In genomic region chr10:102868976-102869289, GRCh38 we compare ENCODE assay signal across 9 cellular contexts. TPM values are rescaled to one million over a fixed set of nuclear protein-coding genes. Genes with fewer than 3 reads are reported as not detected.
DNase-seq lines count a peak whose midpoint lies in the region; ATAC-seq and TF ChIP-seq lines count a peak whose summit lies in the region.
"Had no signal": no experiment of that assay in that cellular context is flagged by ENCODE, and none has a peak within 500 bp of the region (broad histone marks: within the 10 kb centered on the region; RNA-seq: fewer than 3 reads in every experiment).

No MANE protein-coding gene starts in this region.

- 35 to 37% methylated on average over 6 of the region's 6 CpGs for WGBS in thyroid gland, 2 donors

- ATAC-seq in activated T-cell treated with anti-CD3 and anti-CD28 coated beads, Interleukin-2, amount 50 U/mL, for 4 hours = no peak
- no peak for ATAC-seq in activated naive CD8-positive, alpha-beta T cell treated with anti-CD3 and anti-CD28 coated beads, Interleukin-2, amount 10 ng/mL, durations not matched to agents 7 days and 5 days (ENCODE audit: low read depth)
- ATAC-seq in GM18505 (IDR thresholded peaks at IDR 0.05; ENCODE audit: unreplicated experiment) (no peak), GM21723 (IDR thresholded peaks at IDR 0.05; ENCODE audit: unreplicated experiment) (no peak)

- no peaks in the 10 kb centered on the region for H3K27me3 ChIP-seq in thyroid gland

- peaks cover 9% of the 10 kb centered on the region for H3K36me3 Mint-ChIP-seq in activated T-cell treated with anti-CD3 and anti-CD28 coated beads, Interleukin-2, amount 50 U/mL, for 4 hours (ENCODE audit: insufficient read depth)
- no peaks in the 10 kb centered on the region for H3K36me3 Mint-ChIP-seq in activated naive CD8-positive, alpha-beta T cell treated with anti-CD3 and anti-CD28 coated beads, Interleukin-2, amount 10 ng/mL, durations not matched to agents 7 days and 5 days

- intact Hi-C loops in thyroid gland (cut with DNase I) = no loop called here

- H3K4me3 Mint-ChIP-seq in activated T-cell treated with anti-CD3 and anti-CD28 coated beads, Interleukin-2, amount 50 U/mL, for 4 hours = peak overlapping the region; percentile 31
- H3K4me3 Mint-ChIP-seq in activated naive CD8-positive, alpha-beta T cell treated with anti-CD3 and anti-CD28 coated beads, Interleukin-2, amount 10 ng/mL, durations not matched to agents 7 days and 5 days = peak overlapping the region; percentile 82

- no peaks in the 10 kb centered on the region for H3K9me3 ChIP-seq in thyroid gland

- POLR2A ChIA-PET in activated naive CD8-positive, alpha-beta T cell treated with anti-CD3 and anti-CD28 coated beads, Interleukin-2, amount 10 ng/mL, durations not matched to agents 7 days and 5 days (lab: Charles Lee) = no interaction called here

- H3K9me3 Mint-ChIP-seq in activated T-cell treated with anti-CD3 and anti-CD28 coated beads, Interleukin-2, amount 50 U/mL, for 4 hours = no peaks in the 10 kb centered on the region
- H3K9me3 Mint-ChIP-seq in activated naive CD8-positive, alpha-beta T cell treated with anti-CD3 and anti-CD28 coated beads, Interleukin-2, amount 10 ng/mL, durations not matched to agents 7 days and 5 days = no peaks in the 10 kb centered on the region

- no peak overlapping the region for H3K27ac Mint-ChIP-seq in activated naive CD8-positive, alpha-beta T cell treated with anti-CD3 and anti-CD28 coated beads, Interleukin-2, amount 10 ng/mL, durations not matched to agents 7 days and 5 days

- H3K4me3 ChIP-seq in thyroid gland (replicated peaks in 1 of 3) = peak overlapping the region; percentile 17 to 49 (median 25)

- H3K4me1 Mint-ChIP-seq in activated T-cell treated with anti-CD3 and anti-CD28 coated beads, Interleukin-2, amount 50 U/mL, for 4 hours (ENCODE audit: low read depth) = peaks cover 9% of the 10 kb centered on the region
- peaks cover 13% of the 10 kb centered on the region for H3K4me1 Mint-ChIP-seq in activated naive CD8-positive, alpha-beta T cell treated with anti-CD3 and anti-CD28 coated beads, Interleukin-2, amount 10 ng/mL, durations not matched to agents 7 days and 5 days

- peak overlapping the region in 1 of 3 donors; percentile 18 for H3K27ac ChIP-seq in thyroid gland

- no peak for TF ChIP-seq POLR2A in thyroid gland (IDR thresholded peaks at IDR 0.05)
- no peak for TF ChIP-seq POLR2A in GM18505 (IDR thresholded peaks at IDR 0.05; ENCODE audit: borderline replicate concordance, extremely low read depth, insufficient read depth, insufficient read length)

- no peaks in the 10 kb centered on the region for H3K36me3 ChIP-seq in thyroid gland

- no peak for TF ChIP-seq CTCF in thyroid gland (IDR thresholded peaks at IDR 0.05)

- H3K4me1 ChIP-seq in thyroid gland = peaks cover 6 to 11% of the 10 kb centered on the region in 2 donors

- DNase-seq in activated T-cell treated with anti-CD3 and anti-CD28 coated beads, Interleukin-2, amount 50 U/mL, for 4 hours = no peak
- DNase-seq in activated T-cell treated with anti-CD3 and anti-CD28 coated beads, Interleukin-2, amount 50 U/mL, for 1 hour = no peak
- no peak for DNase-seq in activated naive CD8-positive, alpha-beta T cell treated with anti-CD3 and anti-CD28 coated beads, Interleukin-2, amount 10 ng/mL, durations not matched to agents 7 days and 5 days
- DNase-seq in left kidney (ENCODE audit: low read depth, low spot score) (peak; percentile 39), thyroid gland (no peak), GOT3 (lab: John Stamatoyannopoulos, UW) (no peak)

- peaks cover 25% of the 10 kb centered on the region for H3K27me3 Mint-ChIP-seq in activated T-cell treated with anti-CD3 and anti-CD28 coated beads, Interleukin-2, amount 50 U/mL, for 4 hours (ENCODE audit: low read depth)
- H3K27me3 Mint-ChIP-seq in activated naive CD8-positive, alpha-beta T cell treated with anti-CD3 and anti-CD28 coated beads, Interleukin-2, amount 10 ng/mL, durations not matched to agents 7 days and 5 days = peaks cover 22% of the 10 kb centered on the region

RNA-seq across cellular contexts. Expression of gene AS3MT, which starts 0.3 kb away (rescaled TPM):
- total RNA-seq in activated T-cell treated with anti-CD3 and anti-CD28 coated beads, Interleukin-2, amount 50 U/mL, for 4 hours = under 1 TPM; 0.18 to 0.22 (median 0.18) TPM
- total RNA-seq in activated naive CD8-positive, alpha-beta T cell treated with anti-CD3 and anti-CD28 coated beads, Interleukin-2, amount 10 ng/mL, durations not matched to agents 7 days and 5 days = 1 to 10 TPM; 1.1 to 1.3 TPM
- total RNA-seq in thyroid gland = 10 to 100 TPM in 2 of 4 donors, 1 to 10 TPM in 2; 9.8 to 19.2 (median 13.5) TPM

RNA-seq across cellular contexts. Expression of gene BORCS7, which starts 14.9 kb away (rescaled TPM):
- total RNA-seq in activated T-cell treated with anti-CD3 and anti-CD28 coated beads, Interleukin-2, amount 50 U/mL, for 4 hours = 1 to 10 TPM; 9.1 to 9.8 (median 9.3) TPM
- total RNA-seq in activated naive CD8-positive, alpha-beta T cell treated with anti-CD3 and anti-CD28 coated beads, Interleukin-2, amount 10 ng/mL, durations not matched to agents 7 days and 5 days = 10 to 100 TPM; 11.2 to 12.6 TPM
- total RNA-seq in thyroid gland = 100 to 1,000 TPM in 2 of 4 donors, 10 to 100 TPM in 2; 77.4 to 134 (median 93.8) TPM

RNA-seq across cellular contexts. Expression of gene CYP17A1, which starts 31.7 kb away (rescaled TPM):
- 1 to 10 TPM; 1.2 to 1.9 (median 1.5) TPM for total RNA-seq in activated T-cell treated with anti-CD3 and anti-CD28 coated beads, Interleukin-2, amount 50 U/mL, for 4 hours
- total RNA-seq in activated naive CD8-positive, alpha-beta T cell treated with anti-CD3 and anti-CD28 coated beads, Interleukin-2, amount 10 ng/mL, durations not matched to agents 7 days and 5 days = not detected
- total RNA-seq in thyroid gland = 10 to 100 TPM in 3 of 4 donors, 1 to 10 TPM in 1; 4.0 to 29.1 (median 15.9) TPM
- total RNA-seq: LHCN-M2 had no signal

RNA-seq across cellular contexts. Expression of gene CNNM2, which starts 49.2 kb away (rescaled TPM):
- total RNA-seq in activated T-cell treated with anti-CD3 and anti-CD28 coated beads, Interleukin-2, amount 50 U/mL, for 4 hours = 1 to 10 TPM; 6.0 to 6.3 (median 6.1) TPM
- total RNA-seq in activated naive CD8-positive, alpha-beta T cell treated with anti-CD3 and anti-CD28 coated beads, Interleukin-2, amount 10 ng/mL, durations not matched to agents 7 days and 5 days = 10 to 100 TPM; 10.9 to 12.3 TPM
- total RNA-seq in thyroid gland = 10 to 100 TPM; 15.2 to 19.2 (median 15.9) TPM

Comparison
In these comparisons a context has a peak if more than half of its experiments do, and no peak if none do; other contexts are left out.
1. RNA of gene AS3MT, which starts 0.3 kb away (total RNA-seq): 9.8 to 19.2 TPM in thyroid gland; 1.1 to 1.3 TPM in activated naive CD8-positive, alpha-beta T cell treated with anti-CD3 and anti-CD28 coated beads, Interleukin-2, amount 10 ng/mL, durations not matched to agents 7 days and 5 days and 0.18 to 0.22 TPM in activated T-cell treated with anti-CD3 and anti-CD28 coated beads, Interleukin-2, amount 50 U/mL, for 4 hours; every median in the first group is over 4 times any median in the second.
2. RNA of gene BORCS7, which starts 14.9 kb away (total RNA-seq): 77.4 to 134 TPM in thyroid gland; 11.2 to 12.6 TPM in activated naive CD8-positive, alpha-beta T cell treated with anti-CD3 and anti-CD28 coated beads, Interleukin-2, amount 10 ng/mL, durations not matched to agents 7 days and 5 days and 9.1 to 9.8 TPM in activated T-cell treated with anti-CD3 and anti-CD28 coated beads, Interleukin-2, amount 50 U/mL, for 4 hours; every median in the first group is over 4 times any median in the second.